ENCODE assay signal across 13 cellular contexts in the genomic region with DNA sequence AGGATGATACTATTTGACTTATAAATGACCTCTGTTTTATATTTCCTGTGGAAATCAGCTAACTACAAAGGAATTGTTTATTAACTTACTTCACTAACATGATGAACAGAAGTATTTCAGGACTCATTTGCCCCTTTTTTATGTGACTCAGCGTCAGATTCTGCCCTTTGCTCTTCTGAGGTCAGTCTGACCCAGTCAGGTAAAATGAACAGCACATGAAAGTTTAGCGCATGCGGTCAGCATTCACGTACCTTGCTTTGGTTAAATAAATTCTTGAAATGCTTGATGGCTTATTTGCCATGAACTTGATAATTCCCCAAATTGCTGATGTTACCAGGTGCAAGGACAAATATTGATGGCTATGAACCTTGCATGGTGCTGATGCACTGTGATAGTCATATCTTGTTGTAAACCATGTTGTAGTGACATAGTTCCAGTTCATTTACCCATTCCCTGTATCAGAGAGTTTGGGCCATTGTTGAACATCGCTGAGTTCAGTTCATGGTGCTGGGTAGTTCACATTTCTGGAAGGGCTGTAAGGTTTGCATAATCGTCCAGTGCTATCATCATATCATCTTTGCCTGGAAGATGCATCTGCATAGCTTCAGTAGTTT.
"Had no signal": no experiment of that assay in that cellular context is flagged by ENCODE, and none has a peak within 500 bp of the region (broad histone marks: within the 10 kb centered on the region; RNA-seq: fewer than 3 reads in every experiment).

No MANE protein-coding gene starts in this region.

- H3K27ac ChIP-seq: gastrocnemius medialis, prostate gland, VCaP had no signal

- H3K9me3 ChIP-seq: gastrocnemius medialis, mucosa of descending colon, prostate gland had no signal

- H3K4me1 ChIP-seq: prostate gland had no signal

- H3K36me3 ChIP-seq: gastrocnemius medialis, prostate gland had no signal

- H3K36me3 Mint-ChIP-seq: activated naive CD8-positive, alpha-beta T cell treated with anti-CD3 and anti-CD28 coated beads, Interleukin-2, amount 10 ng/mL, durations not matched to agents 7 days and 5 days; naive thymus-derived CD8-positive, alpha-beta T cell had no signal

- H3K27ac Mint-ChIP-seq: activated CD4-positive, alpha-beta memory T cell treated with anti-CD3 and anti-CD28 coated beads, Interleukin-2, amount 10 ng/mL, durations not matched to agents 7 days and 5 days; activated naive CD8-positive, alpha-beta T cell treated with anti-CD3 and anti-CD28 coated beads, Interleukin-2, amount 10 ng/mL, durations not matched to agents 7 days and 5 days; naive thymus-derived CD8-positive, alpha-beta T cell had no signal

- H3K27me3 ChIP-seq: gastrocnemius medialis had no signal

- ATAC-seq: gastrocnemius medialis; mucosa of descending colon; naive thymus-derived CD8-positive, alpha-beta T cell; stimulated activated naive CD8-positive, alpha-beta T cell treated with anti-CD3 and anti-CD28 coated beads, Interleukin-15, Interleukin-2, amounts not matched to agents 100 U/mL and 50 U/mL, for 24 hours had no signal

- H3K4me1 Mint-ChIP-seq: naive thymus-derived CD8-positive, alpha-beta T cell had no signal

- H3K9me3 Mint-ChIP-seq: activated CD4-positive, alpha-beta memory T cell treated with anti-CD3 and anti-CD28 coated beads, Interleukin-2, amount 10 ng/mL, durations not matched to agents 7 days and 5 days; activated naive CD8-positive, alpha-beta T cell treated with anti-CD3 and anti-CD28 coated beads, Interleukin-2, amount 10 ng/mL, durations not matched to agents 7 days and 5 days; naive thymus-derived CD8-positive, alpha-beta T cell had no signal

- DNase-seq: activated CD4-positive, alpha-beta memory T cell treated with anti-CD3 and anti-CD28 coated beads, Interleukin-2, amount 10 ng/mL, durations not matched to agents 7 days and 5 days; activated naive CD8-positive, alpha-beta T cell treated with anti-CD3 and anti-CD28 coated beads, Interleukin-2, amount 10 ng/mL, durations not matched to agents 7 days and 5 days; anterior cingulate cortex; effector CD4-positive, alpha-beta T cell; gastrocnemius medialis; mucosa of descending colon; naive thymus-derived CD8-positive, alpha-beta T cell; stimulated activated CD4-positive, alpha-beta T cell treated with anti-CD3 and anti-CD28 coated beads, Interleukin-4, amount 100 ng/mL, for 1 hour; stimulated activated CD8-positive, alpha-beta memory T cell treated with anti-CD3 and anti-CD28 coated beads, Interleukin-4, amount 100 ng/mL, for 48 hours; stimulated activated naive CD8-positive, alpha-beta T cell treated with anti-CD3 and anti-CD28 coated beads, Interleukin-15, Interleukin-2, amounts not matched to agents 100 U/mL and 50 U/mL, for 24 hours; T-helper 1 cell had no signal

- H3K4me3 Mint-ChIP-seq: activated CD4-positive, alpha-beta memory T cell treated with anti-CD3 and anti-CD28 coated beads, Interleukin-2, amount 10 ng/mL, durations not matched to agents 7 days and 5 days; activated naive CD8-positive, alpha-beta T cell treated with anti-CD3 and anti-CD28 coated beads, Interleukin-2, amount 10 ng/mL, durations not matched to agents 7 days and 5 days; naive thymus-derived CD8-positive, alpha-beta T cell had no signal

- H3K4me3 ChIP-seq: gastrocnemius medialis, mucosa of descending colon, prostate gland had no signal

- H3K27me3 Mint-ChIP-seq: activated CD4-positive, alpha-beta memory T cell treated with anti-CD3 and anti-CD28 coated beads, Interleukin-2, amount 10 ng/mL, durations not matched to agents 7 days and 5 days; activated naive CD8-positive, alpha-beta T cell treated with anti-CD3 and anti-CD28 coated beads, Interleukin-2, amount 10 ng/mL, durations not matched to agents 7 days and 5 days; naive thymus-derived CD8-positive, alpha-beta T cell had no signal
